24 cellular contexts compared by ENCODE assay signal in the genomic region with DNA sequence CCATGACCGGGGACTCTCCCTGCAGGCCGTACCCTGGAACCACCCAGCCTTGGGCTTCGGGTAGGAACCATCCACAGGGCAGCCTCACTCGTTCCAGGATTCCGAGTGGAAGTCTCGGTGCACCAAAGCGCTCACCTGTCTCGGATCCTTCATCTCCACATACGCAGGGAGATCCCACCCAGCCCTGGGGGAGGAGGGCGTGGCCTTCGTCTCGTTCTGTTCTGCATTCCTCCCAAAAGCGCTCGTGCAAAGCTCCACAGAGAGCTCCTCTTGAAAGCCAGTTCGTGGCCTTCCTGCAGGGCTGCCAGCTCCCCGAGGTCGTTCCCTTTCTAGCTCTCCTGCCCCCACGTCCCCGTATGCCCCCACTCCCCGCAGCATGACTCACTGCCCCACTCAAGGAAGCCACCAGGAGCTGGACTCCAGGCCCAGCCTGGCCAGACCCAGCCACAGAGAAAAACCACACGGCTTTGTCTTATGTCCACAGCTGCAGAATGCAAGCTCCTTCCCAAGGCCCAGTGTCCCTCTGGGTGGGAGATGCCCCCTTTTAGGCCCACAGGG.
DNase-seq lines count a peak whose midpoint lies in the region; ATAC-seq and TF ChIP-seq lines count a peak whose summit lies in the region.
"Had no signal": no experiment of that assay in that cellular context is flagged by ENCODE, and none has a peak within 500 bp of the region (broad histone marks: within the 10 kb centered on the region; RNA-seq: fewer than 3 reads in every experiment).

No MANE protein-coding gene starts in this region.

- no peaks in the 10 kb centered on the region for H3K4me1 Mint-ChIP-seq in MCF 10A (ENCODE audit: insufficient read depth, unreplicated experiment)
- H3K4me1 Mint-ChIP-seq in memory B cell, result no peaks in the 10 kb centered on the region
- H3K4me1 Mint-ChIP-seq: central memory CD8-positive, alpha-beta T cell had no signal

- H3K4me1 ChIP-seq in breast epithelium (no peaks in the 10 kb centered on the region), upper lobe of right lung (no peaks in the 10 kb centered on the region)
- H3K4me1 ChIP-seq: right atrium auricular region, vagina had no signal

- ATAC-seq in memory B cell (ENCODE audit: low read depth), result no peak
- ATAC-seq in upper lobe of right lung, result peak; percentile 2
- no peak for ATAC-seq in HG03571 (IDR thresholded peaks at IDR 0.05; ENCODE audit: unreplicated experiment)
- ATAC-seq in GM18520 (IDR thresholded peaks at IDR 0.05; ENCODE audit: unreplicated experiment), result no peak
- ATAC-seq: activated CD4-positive, CD25-positive, alpha-beta regulatory T cell treated with anti-CD3 and anti-CD28 coated beads, Interleukin-2, amount 50 U/mL, for 24 hours; activated CD8-positive, alpha-beta T cell treated with anti-CD3 and anti-CD28 coated beads for 36 hours; left ventricle myocardium superior had no signal

- H3K36me3 ChIP-seq in breast epithelium (no peaks in the 10 kb centered on the region), upper lobe of right lung (peaks cover 14% of the 10 kb centered on the region)
- H3K36me3 ChIP-seq: right atrium auricular region, vagina had no signal

- H3K27me3 ChIP-seq in breast epithelium, result no peaks in the 10 kb centered on the region
- H3K27me3 ChIP-seq in upper lobe of right lung, result no peaks in the 10 kb centered on the region
- H3K27me3 ChIP-seq: Peyer's patch, right atrium auricular region, vagina had no signal

- intact Hi-C loops in MCF 10A (cut with micrococcal nuclease) (no loop called here), breast epithelium (cut with DNase I; ENCODE audit: low total_unique reads) (no loop called here), upper lobe of right lung (cut with DNase I) (no loop called here)

- no TSS peak for BruUV-seq in MCF 10A (replicated peaks; lab: Mats Ljungman, UMichigan)

- no peak overlapping the region for H3K4me3 Mint-ChIP-seq in MCF 10A (ENCODE audit: unreplicated experiment)
- H3K4me3 Mint-ChIP-seq in memory B cell, result no peak overlapping the region
- H3K4me3 Mint-ChIP-seq: activated CD8-positive, alpha-beta T cell treated with anti-CD3 and anti-CD28 coated beads for 36 hours; central memory CD8-positive, alpha-beta T cell had no signal

- H3K9me3 Mint-ChIP-seq in MCF 10A (ENCODE audit: unreplicated experiment) (no peaks in the 10 kb centered on the region), memory B cell (no peaks in the 10 kb centered on the region)
- H3K9me3 Mint-ChIP-seq: activated CD8-positive, alpha-beta T cell treated with anti-CD3 and anti-CD28 coated beads for 36 hours; central memory CD8-positive, alpha-beta T cell had no signal

- H3K9me3 ChIP-seq in breast epithelium (no peaks in the 10 kb centered on the region), upper lobe of right lung (no peaks in the 10 kb centered on the region)
- H3K9me3 ChIP-seq: Peyer's patch, right atrium auricular region, vagina had no signal

- in situ Hi-C loops in astrocyte of the spinal cord (cut with HindIII; ENCODE audit: low sequenced_read_pairs), result no loop called here

- H3K27ac ChIP-seq in breast epithelium (no peak overlapping the region), upper lobe of right lung (no peak overlapping the region)
- H3K27ac ChIP-seq: Peyer's patch, right atrium auricular region, vagina had no signal

- TF ChIP-seq CTCF in MCF 10A (IDR thresholded peaks at IDR 0.05; ENCODE audit: unreplicated experiment) (no peak), breast epithelium (IDR thresholded peaks at IDR 0.05) (no peak), astrocyte of the spinal cord (IDR thresholded peaks at IDR 0.05; ENCODE audit: low read depth, low read length) (no peak), upper lobe of right lung (IDR thresholded peaks at IDR 0.05) (no peak)

- H3K27ac Mint-ChIP-seq in MCF 10A (ENCODE audit: low read depth, unreplicated experiment) (peak overlapping the region; percentile 12), memory B cell (peak overlapping the region; percentile 4)
- H3K27ac Mint-ChIP-seq: activated CD8-positive, alpha-beta T cell treated with anti-CD3 and anti-CD28 coated beads for 36 hours had no signal

- POLR2A ChIA-PET in MCF 10A (lab: Yijun Ruan, JAX), result no interaction called here

- no peak for TF ChIP-seq POLR2A in breast epithelium (IDR thresholded peaks at IDR 0.05)

- no peak overlapping the region for H3K4me3 ChIP-seq in breast epithelium
- H3K4me3 ChIP-seq in astrocyte of the spinal cord (ENCODE audit: low read depth, low read length), result no peak overlapping the region
- H3K4me3 ChIP-seq in upper lobe of right lung, result no peak overlapping the region
- H3K4me3 ChIP-seq: Peyer's patch, right atrium auricular region, vagina had no signal

- CTCF ChIA-PET in MCF 10A (lab: Yijun Ruan, JAX), result interaction anchor here (1.0 to 2.2 kb wide), 3 partner anchors 10 to 191 kb away, joined by 4 to 9 read pairs (median 6); no protein-coding TSS in a partner anchor

- H3K27me3 Mint-ChIP-seq in MCF 10A (ENCODE audit: insufficient read depth, unreplicated experiment), result no peaks in the 10 kb centered on the region
- no peaks in the 10 kb centered on the region for H3K27me3 Mint-ChIP-seq in memory B cell
- H3K27me3 Mint-ChIP-seq: activated CD8-positive, alpha-beta T cell treated with anti-CD3 and anti-CD28 coated beads for 36 hours; central memory CD8-positive, alpha-beta T cell had no signal

- H3K36me3 Mint-ChIP-seq in MCF 10A (ENCODE audit: insufficient read depth, unreplicated experiment) (peaks cover 20% of the 10 kb centered on the region), memory B cell (peaks cover 8% of the 10 kb centered on the region)

- DNase-seq in MCF 10A (ENCODE audit: unreplicated experiment) (no peak), breast epithelium (ENCODE audit: low spot score in 2 of 2) (no peak), astrocyte of the spinal cord (ENCODE audit: low read depth, low spot score) (peak; percentile 53), memory B cell (ENCODE audit: low spot score in 2 of 2) (no peak), upper lobe of right lung (no peak), EL (no peak)
- DNase-seq: 8988T; activated CD8-positive, alpha-beta T cell treated with anti-CD3 and anti-CD28 coated beads for 36 hours; amygdala; C1 segment of cervical spinal cord; erythroblast; glutamatergic neuron; KG1; left ventricle myocardium superior; NCI-H2029; NCI-H446; Peyer's patch; stimulated activated CD4-positive, alpha-beta T cell treated with anti-CD3 and anti-CD28 coated beads, Interleukin-15, amount 100 ng/mL, for 24 hours had no signal
